ENCODE assay signal across 8 cellular contexts in genomic region chr2:109612991-109613921, GRCh38. TPM values are rescaled to one million over a fixed set of nuclear protein-coding genes. Genes with fewer than 3 reads are reported as not detected.
DNase-seq lines count a peak whose midpoint lies in the region; ATAC-seq and TF ChIP-seq lines count a peak whose summit lies in the region.

No MANE protein-coding gene starts in this region.

- BruUV-seq in Calu3 (replicated peaks; lab: Mats Ljungman, UMichigan), result no TSS peak

- no peaks in the 10 kb centered on the region for H3K9me3 Mint-ChIP-seq in Calu3 (ENCODE audit: low read depth, unreplicated experiment)
- no peaks in the 10 kb centered on the region for H3K9me3 Mint-ChIP-seq in progenitor cell of endocrine pancreas (ENCODE audit: low read depth)

- intact Hi-C loops in Calu3 (cut with micrococcal nuclease; ENCODE audit: unreplicated experiment), result loop anchor here (5.0 kb wide), 1 partner anchor 104 kb away; no protein-coding TSS in a partner anchor

- H3K27me3 Mint-ChIP-seq in Calu3 (ENCODE audit: unreplicated experiment), result no peaks in the 10 kb centered on the region
- H3K27me3 Mint-ChIP-seq in progenitor cell of endocrine pancreas, result peaks cover 12% of the 10 kb centered on the region

- DNase-seq in Calu3 (no peak), HuH-7 (ENCODE audit: low spot score) (peak; percentile 27), amniotic epithelial cell (ENCODE audit: low read depth) (peak; percentile 59), hepatic stellate cell (ENCODE audit: low spot score) (peak; percentile 32), progenitor cell of endocrine pancreas (ENCODE audit: low spot score, unreplicated experiment) (no peak)
- no peak for DNase-seq in activated effector memory CD4-positive, alpha-beta T cell treated with Interleukin-2 at 50 U/mL for 16 hours

- H3K27ac Mint-ChIP-seq in Calu3 (ENCODE audit: unreplicated experiment) (peak overlapping the region; percentile 92), progenitor cell of endocrine pancreas (peak overlapping the region; percentile 98)

- H3K4me1 Mint-ChIP-seq in Calu3 (ENCODE audit: low read depth, unreplicated experiment) (peaks cover 15% of the 10 kb centered on the region), progenitor cell of endocrine pancreas (ENCODE audit: low read depth) (peaks cover 33% of the 10 kb centered on the region)

- H3K4me3 Mint-ChIP-seq in Calu3 (ENCODE audit: low read depth, unreplicated experiment) (peak overlapping the region; percentile 73), progenitor cell of endocrine pancreas (ENCODE audit: low read depth) (peak overlapping the region; percentile 93)

- peaks cover 47% of the 10 kb centered on the region for H3K36me3 Mint-ChIP-seq in Calu3 (ENCODE audit: insufficient read depth, unreplicated experiment)
- H3K36me3 Mint-ChIP-seq in progenitor cell of endocrine pancreas (ENCODE audit: insufficient read depth), result peaks cover 4% of the 10 kb centered on the region

- CTCF ChIA-PET in Calu3 (lab: Charles Lee), result interaction anchor here (0.6 to 2.2 kb wide), 6 partner anchors 14 to 113 kb away, joined by 3 to 5 read pairs (median 3); no protein-coding TSS in a partner anchor

- no peak for TF ChIP-seq CTCF in Calu3 (IDR thresholded peaks at IDR 0.05; ENCODE audit: unreplicated experiment)
- TF ChIP-seq CTCF in progenitor cell of endocrine pancreas (IDR thresholded peaks at IDR 0.05; ENCODE audit: unreplicated experiment), result no peak

- peak; percentile 20 for ATAC-seq in GM21390 (IDR thresholded peaks at IDR 0.05; ENCODE audit: unreplicated experiment)
- no peak for ATAC-seq in HG03439 (IDR thresholded peaks at IDR 0.05; ENCODE audit: unreplicated experiment)

RNA-seq across cellular contexts. Expression of gene SEPTIN10, which starts 0.5 kb away (rescaled TPM):
- total RNA-seq in Calu3 (2022) (64.3 and 72.2 TPM in 2 replicates), progenitor cell of endocrine pancreas (67.5 and 68.8 TPM in 2 replicates)

RNA-seq across cellular contexts. Expression of gene SOWAHC, which starts 0.9 kb away (rescaled TPM):
- total RNA-seq in Calu3 (2022), result 18.9 and 19.1 TPM in 2 replicates
- 12.1 and 12.6 TPM in 2 replicates for total RNA-seq in progenitor cell of endocrine pancreas

Comparison
In these comparisons a context has a peak if more than half of its experiments do, and no peak if none do; other contexts are left out.
1. DNase-seq: peak in HuH-7 (single experiment), amniotic epithelial cell (single experiment) and hepatic stellate cell (single experiment); none in Calu3 (single experiment), progenitor cell of endocrine pancreas (single experiment) and activated effector memory CD4-positive, alpha-beta T cell treated with Interleukin-2 at 50 U/mL for 16 hours (single experiment).